ENCODE assay signal across 16 cellular contexts in genomic region chr2:218891275-218892135, GRCh38. TPM values are rescaled to one million over a fixed set of nuclear protein-coding genes. Genes with fewer than 3 reads are reported as not detected.
DNase-seq lines count a peak whose midpoint lies in the region; ATAC-seq and TF ChIP-seq lines count a peak whose summit lies in the region.
"Had no signal": no experiment of that assay in that cellular context is flagged by ENCODE, and none has a peak within 500 bp of the region (broad histone marks: within the 10 kb centered on the region; RNA-seq: fewer than 3 reads in every experiment).

No MANE protein-coding gene starts in this region.

- BruUV-seq in Panc1 (replicated peaks; lab: Mats Ljungman, UMichigan): no TSS peak

- peak overlapping the region; percentile 58 for H3K27ac Mint-ChIP-seq in activated T-cell treated with anti-CD3 and anti-CD28 coated beads, Interleukin-2, amount 50 U/mL, for 72 hours
- peak overlapping the region; percentile 36 for H3K27ac Mint-ChIP-seq in endothelial cell (ENCODE audit: unreplicated experiment)
- peak overlapping the region; percentile 85 for H3K27ac Mint-ChIP-seq in stimulated activated naive B cell treated with anti-CD40 and anti-IgM and Interleukin-4, amounts not matched to agents 10 μg/mL and 1 μg/mL and 100 μg/mL, for 72 hours
- H3K27ac Mint-ChIP-seq: progenitor cell of endocrine pancreas had no signal

- H3K4me1 ChIP-seq in Panc1 (ENCODE audit: control insufficient read depth, insufficient read depth, low read length): peaks cover 40% of the 10 kb centered on the region

- H3K9me3 ChIP-seq in Panc1 (ENCODE audit: control insufficient read depth, insufficient read depth, low read depth, low read length): no peaks in the 10 kb centered on the region
- H3K9me3 ChIP-seq: testis had no signal

- TF ChIP-seq CTCF in Panc1 (IDR thresholded peaks at IDR 0.05) (no peak), endothelial cell (IDR thresholded peaks at IDR 0.05; ENCODE audit: unreplicated experiment) (no peak)

- in situ Hi-C loops in Panc1 (cut with HindIII; ENCODE audit: low pct_unique_long_range_greater_than_20kb, low sequenced_read_pairs): no loop called here

- peak overlapping the region; percentile 56 to 71 for H3K4me3 Mint-ChIP-seq in activated T-cell treated with anti-CD3 and anti-CD28 coated beads, Interleukin-2, amount 50 U/mL, for 72 hours
- H3K4me3 Mint-ChIP-seq in endothelial cell (ENCODE audit: unreplicated experiment): no peak overlapping the region
- H3K4me3 Mint-ChIP-seq in stimulated activated naive B cell treated with anti-CD40 and anti-IgM and Interleukin-4, amounts not matched to agents 10 μg/mL and 1 μg/mL and 100 μg/mL, for 72 hours: peak overlapping the region; percentile 47 to 67

- no peaks in the 10 kb centered on the region for H3K9me3 Mint-ChIP-seq in activated T-cell treated with anti-CD3 and anti-CD28 coated beads, Interleukin-2, amount 50 U/mL, for 72 hours
- H3K9me3 Mint-ChIP-seq in endothelial cell (ENCODE audit: unreplicated experiment): no peaks in the 10 kb centered on the region
- no peaks in the 10 kb centered on the region for H3K9me3 Mint-ChIP-seq in stimulated activated naive B cell treated with anti-CD40 and anti-IgM and Interleukin-4, amounts not matched to agents 10 μg/mL and 1 μg/mL and 100 μg/mL, for 72 hours
- H3K9me3 Mint-ChIP-seq: activated naive CD4-positive, alpha-beta T cell treated with anti-CD3 and anti-CD28 coated beads, Interleukin-2, amount 10 ng/mL, durations not matched to agents 7 days and 5 days had no signal

- no peaks in the 10 kb centered on the region for H3K36me3 ChIP-seq in Panc1 (ENCODE audit: control insufficient read depth, insufficient read depth, low read length)
- H3K36me3 ChIP-seq: cardiac muscle cell had no signal

- DNase-seq in activated T-cell treated with anti-CD3 and anti-CD28 coated beads, Interleukin-2, amount 50 U/mL, for 72 hours: no peak
- DNase-seq in activated T-cell treated with anti-CD3 and anti-CD28 coated beads, Interleukin-2, amount 50 U/mL, for 48 hours: no peak
- no peak for DNase-seq in Panc1 (ENCODE audit: low read depth, low spot score)
- no peak for DNase-seq in endothelial cell (ENCODE audit: low spot score)
- no peak for DNase-seq in stimulated activated naive B cell treated with anti-CD40 and anti-IgM and Interleukin-4, amounts not matched to agents 10 μg/mL and 1 μg/mL and 100 μg/mL, for 72 hours
- no peak for DNase-seq in GF-D8 (lab: John Stamatoyannopoulos, UW)
- DNase-seq: activated naive CD4-positive, alpha-beta T cell treated with anti-CD3 and anti-CD28 coated beads, Interleukin-2, amount 10 ng/mL, durations not matched to agents 7 days and 5 days; mesendoderm; NCI-H1092 treated with DMSO at 0.1 percent for 48 hours; stimulated activated CD4-positive, alpha-beta T cell treated with anti-CD3 and anti-CD28 coated beads, Interleukin-12 subunit alpha, Interleukin-12 subunit beta, amount 100 ng/mL, for 4 hours; testis had no signal

- ATAC-seq in activated T-cell treated with anti-CD3 and anti-CD28 coated beads, Interleukin-2, amount 50 U/mL, for 72 hours (replicated peaks in 1 of 2): no peak
- no peak for ATAC-seq in Panc1
- no peak for ATAC-seq in stimulated activated naive B cell treated with anti-CD40 and anti-IgM and Interleukin-4, amounts not matched to agents 10 μg/mL and 1 μg/mL and 100 μg/mL, for 72 hours (replicated peaks)
- ATAC-seq in GM19035 (IDR thresholded peaks at IDR 0.05; ENCODE audit: unreplicated experiment): no peak
- ATAC-seq in HG03045 (IDR thresholded peaks at IDR 0.05; ENCODE audit: unreplicated experiment): no peak

- peaks cover 8% of the 10 kb centered on the region for H3K27me3 Mint-ChIP-seq in activated T-cell treated with anti-CD3 and anti-CD28 coated beads, Interleukin-2, amount 50 U/mL, for 72 hours (ENCODE audit: low read depth)
- H3K27me3 Mint-ChIP-seq in endothelial cell (ENCODE audit: unreplicated experiment): peaks cover 64% of the 10 kb centered on the region
- no peaks in the 10 kb centered on the region for H3K27me3 Mint-ChIP-seq in stimulated activated naive B cell treated with anti-CD40 and anti-IgM and Interleukin-4, amounts not matched to agents 10 μg/mL and 1 μg/mL and 100 μg/mL, for 72 hours

- intact Hi-C loops in Panc1 (cut with micrococcal nuclease; ENCODE audit: unreplicated experiment): no loop called here

- no peaks in the 10 kb centered on the region for H3K27me3 ChIP-seq in Panc1 (ENCODE audit: control insufficient read depth, insufficient read depth, low read length)
- H3K27me3 ChIP-seq: testis had no signal

- H3K27ac ChIP-seq in Panc1 (ENCODE audit: low read length): peak overlapping the region; percentile 72; the same call in 1 of the 2 replicates
- H3K27ac ChIP-seq: cardiac muscle cell, testis had no signal

- no peak overlapping the region for H3K4me3 ChIP-seq in Panc1 (ENCODE audit: low read depth in 2 of 2, low read length in 2 of 2)
- H3K4me3 ChIP-seq: cardiac muscle cell had no signal

- POLR2A ChIA-PET in Panc1 (lab: Charles Lee): interaction anchor here (0.6 kb wide), 1 partner anchor 11 kb away, joined by 10 read pairs; the partner anchor contains the start of gene WNT10A

- H3K4me1 Mint-ChIP-seq in activated T-cell treated with anti-CD3 and anti-CD28 coated beads, Interleukin-2, amount 50 U/mL, for 72 hours (ENCODE audit: low read depth): peaks cover 53% of the 10 kb centered on the region
- H3K4me1 Mint-ChIP-seq in endothelial cell (ENCODE audit: unreplicated experiment): peaks cover 5% of the 10 kb centered on the region
- H3K4me1 Mint-ChIP-seq in stimulated activated naive B cell treated with anti-CD40 and anti-IgM and Interleukin-4, amounts not matched to agents 10 μg/mL and 1 μg/mL and 100 μg/mL, for 72 hours: peaks cover 50 to 71% of the 10 kb centered on the region in 2 donors

- peaks cover 0 to 3% of the 10 kb centered on the region in 2 donors for H3K36me3 Mint-ChIP-seq in activated T-cell treated with anti-CD3 and anti-CD28 coated beads, Interleukin-2, amount 50 U/mL, for 72 hours (ENCODE audit: insufficient read depth in 2 of 2)
- peaks cover 4% of the 10 kb centered on the region for H3K36me3 Mint-ChIP-seq in endothelial cell (ENCODE audit: low read depth, unreplicated experiment)
- H3K36me3 Mint-ChIP-seq in stimulated activated naive B cell treated with anti-CD40 and anti-IgM and Interleukin-4, amounts not matched to agents 10 μg/mL and 1 μg/mL and 100 μg/mL, for 72 hours: peaks cover 0 to 3% of the 10 kb centered on the region in 2 donors
- H3K36me3 Mint-ChIP-seq: activated naive CD4-positive, alpha-beta T cell treated with anti-CD3 and anti-CD28 coated beads, Interleukin-2, amount 10 ng/mL, durations not matched to agents 7 days and 5 days had no signal

- CTCF ChIA-PET in Panc1 (lab: Charles Lee): interaction anchor here (0.5 to 0.9 kb wide), 2 partner anchors 15 to 129 kb away, joined by 3 read pairs; no protein-coding TSS in a partner anchor

RNA-seq across cellular contexts. Expression of gene WNT10A, which starts 10.9 kb away (rescaled TPM):
- total RNA-seq in activated T-cell treated with anti-CD3 and anti-CD28 coated beads, Interleukin-2, amount 50 U/mL, for 72 hours: 1 to 10 TPM; 3.4 to 8.6 TPM
- total RNA-seq in Panc1 (2021; ENCODE audit: unreplicated experiment) (9.2 TPM), endothelial cell (ENCODE audit: unreplicated experiment) (not detected)
- 8.6 TPM for polyA plus RNA-seq in Panc1 (2012; ENCODE audit: insufficient read length)
- total RNA-seq: cardiac muscle cell, progenitor cell of endocrine pancreas had no signal
- polyA plus RNA-seq: AG04450, cardiac muscle cell had no signal

RNA-seq across cellular contexts. Expression of gene WNT6, which starts 31.9 kb away (rescaled TPM):
- total RNA-seq in activated T-cell treated with anti-CD3 and anti-CD28 coated beads, Interleukin-2, amount 50 U/mL, for 72 hours: under 1 TPM; 0.19 TPM
- 8.1 TPM for total RNA-seq in Panc1 (2021; ENCODE audit: unreplicated experiment)
- polyA plus RNA-seq in Panc1 (2012; ENCODE audit: insufficient read length): 3.9 TPM
- not detected for total RNA-seq in endothelial cell (ENCODE audit: unreplicated experiment)
- total RNA-seq: cardiac muscle cell had no signal
- polyA plus RNA-seq: AG04450 had no signal

RNA-seq across cellular contexts. Expression of gene PRKAG3, which starts 59.9 kb away (rescaled TPM):
- not detected for total RNA-seq in activated T-cell treated with anti-CD3 and anti-CD28 coated beads, Interleukin-2, amount 50 U/mL, for 72 hours
- not detected for total RNA-seq in Panc1 (2021; ENCODE audit: unreplicated experiment)
- not detected for polyA plus RNA-seq in Panc1 (2012; ENCODE audit: insufficient read length)
- not detected for total RNA-seq in endothelial cell (ENCODE audit: unreplicated experiment)
- total RNA-seq: cardiac muscle cell, progenitor cell of endocrine pancreas had no signal
- polyA plus RNA-seq: AG04450 had no signal
